In genomic region chr6:105793132-105793531, GRCh38 we compare ENCODE assay signal across 10 cellular contexts.
DNase-seq lines count a peak whose midpoint lies in the region; ATAC-seq and TF ChIP-seq lines count a peak whose summit lies in the region.
"Had no signal": no experiment of that assay in that cellular context is flagged by ENCODE, and none has a peak within 500 bp of the region (broad histone marks: within the 10 kb centered on the region; RNA-seq: fewer than 3 reads in every experiment).

No MANE protein-coding gene starts in this region.

- H3K27me3 Mint-ChIP-seq in WTC11 (ENCODE audit: low read depth), result no peaks in the 10 kb centered on the region; the same call in 1 of the 2 replicates

- DNase-seq in DND-41 (peak; percentile 48), SKM-1 (lab: John Stamatoyannopoulos, UW; ENCODE audit: unreplicated experiment) (peak; percentile 88), left colon (no peak), WTC11 (ENCODE audit: low spot score) (no peak), NCI-H1694 treated with DMSO at 0.1 percent for 48 hours (lab: John Stamatoyannopoulos, UW) (no peak)
- no peak for DNase-seq in stimulated activated effector memory CD8-positive, alpha-beta T cell treated with anti-CD3 and anti-CD28 coated beads, Interleukin-12 subunit alpha, Interleukin-12 subunit beta, amount 100 ng/mL, for 72 hours (ENCODE audit: low spot score in 2 of 2)
- DNase-seq: activated CD8-positive, alpha-beta memory T cell treated with anti-CD3 and anti-CD28 coated beads, Interleukin-2, amount 50 U/mL, for 4 hours had no signal

- H3K79me2 ChIP-seq in DND-41 (ENCODE audit: insufficient read depth, low read length), result no peaks in the 10 kb centered on the region
- H3K79me2 ChIP-seq: parathyroid adenoma had no signal

- intact Hi-C loops in left colon (cut with DNase I, micrococcal nuclease), result no loop called here

- no peaks in the 10 kb centered on the region for H4K20me1 ChIP-seq in DND-41 (ENCODE audit: insufficient read depth, low read length)

- H3K27ac Mint-ChIP-seq in WTC11, result no peak overlapping the region
- H3K27ac Mint-ChIP-seq in stimulated activated effector memory CD8-positive, alpha-beta T cell treated with anti-CD3 and anti-CD28 coated beads, Interleukin-12 subunit alpha, Interleukin-12 subunit beta, amount 100 ng/mL, for 72 hours, result no peak overlapping the region

- H3K9me3 ChIP-seq in DND-41 (ENCODE audit: insufficient read depth, low read length, severe bottlenecking) (no peaks in the 10 kb centered on the region), HEK293 (ENCODE audit: control insufficient read depth, insufficient read depth, low read depth, low read length) (no peaks in the 10 kb centered on the region)

- H3K4me3 ChIP-seq in DND-41 (ENCODE audit: low read depth in 1 of 2, low read length in 2 of 2) (no peak overlapping the region), HEK293 (ENCODE audit: low read depth, low read length) (no peak overlapping the region)

- H3K27ac ChIP-seq in DND-41 (ENCODE audit: low read length), result no peak overlapping the region
- H3K27ac ChIP-seq in HEK293 (ENCODE audit: extremely low read depth, low read depth, low read length), result no peak overlapping the region
- H3K27ac ChIP-seq: parathyroid adenoma had no signal

- ATAC-seq in DND-41 (ENCODE audit: insufficient read depth, low read depth), result peak; percentile 85
- ATAC-seq in left colon, result peak; percentile 55
- no peak; the same call in 1 of the 2 replicates for ATAC-seq in WTC11
- no peak for ATAC-seq in GM18907 (IDR thresholded peaks at IDR 0.05; ENCODE audit: unreplicated experiment)
- ATAC-seq in stimulated activated effector memory CD8-positive, alpha-beta T cell treated with anti-CD3 and anti-CD28 coated beads, Interleukin-12 subunit alpha, Interleukin-12 subunit beta, amount 100 ng/mL, for 72 hours, result no peak

- CTCF ChIA-PET in HEK293 (lab: Yijun Ruan, JAX) (interaction anchor here (0.6 kb wide), 1 partner anchor 294 kb away, joined by 3 read pairs; no protein-coding TSS in a partner anchor), WTC11 (lab: Charles Lee) (no interaction called here)

- no peak overlapping the region for H3K4me3 Mint-ChIP-seq in WTC11
- no peak overlapping the region for H3K4me3 Mint-ChIP-seq in stimulated activated effector memory CD8-positive, alpha-beta T cell treated with anti-CD3 and anti-CD28 coated beads, Interleukin-12 subunit alpha, Interleukin-12 subunit beta, amount 100 ng/mL, for 72 hours

- peaks cover 10% of the 10 kb centered on the region for H3K4me1 Mint-ChIP-seq in WTC11
- H3K4me1 Mint-ChIP-seq in stimulated activated effector memory CD8-positive, alpha-beta T cell treated with anti-CD3 and anti-CD28 coated beads, Interleukin-12 subunit alpha, Interleukin-12 subunit beta, amount 100 ng/mL, for 72 hours, result peaks cover 58% of the 10 kb centered on the region

- no peaks in the 10 kb centered on the region for H3K27me3 ChIP-seq in DND-41 (ENCODE audit: insufficient read depth, low read length, poor library complexity)

- no peak overlapping the region; the same call in 1 of the 2 replicates for H2AFZ ChIP-seq in DND-41 (ENCODE audit: low read depth, low read length)
- H2AFZ ChIP-seq: parathyroid adenoma had no signal

- TF ChIP-seq CTCF in DND-41 (IDR thresholded peaks at IDR 0.05; ENCODE audit: borderline replicate concordance, extremely low read depth, low read length, poor library complexity, severe bottlenecking), result peak; percentile 66
- 0 out of 2 replicates have a peak, but pooled peaks have one; percentile 8 for TF ChIP-seq CTCF in HEK293 (tag by site-specific recombination; IDR thresholded peaks at IDR 0.05)
- TF ChIP-seq CTCF in WTC11 (IDR thresholded peaks at IDR 0.05), result no peak

- no peak overlapping the region for H3K9ac ChIP-seq in DND-41 (ENCODE audit: low read depth, low read length)
- H3K9ac ChIP-seq: parathyroid adenoma had no signal

- POLR2A ChIA-PET in HEK293 (lab: Yijun Ruan, JAX), result no interaction called here
- POLR2A ChIA-PET in WTC11 (lab: Charles Lee), result no interaction called here

- H3K4me1 ChIP-seq in DND-41 (ENCODE audit: insufficient read depth, low read length), result peaks cover 26% of the 10 kb centered on the region
- H3K4me1 ChIP-seq in HEK293 (ENCODE audit: control insufficient read depth, insufficient read depth, low read length), result no peaks in the 10 kb centered on the region

- H3K36me3 Mint-ChIP-seq in WTC11, result no peaks in the 10 kb centered on the region
- H3K36me3 Mint-ChIP-seq in stimulated activated effector memory CD8-positive, alpha-beta T cell treated with anti-CD3 and anti-CD28 coated beads, Interleukin-12 subunit alpha, Interleukin-12 subunit beta, amount 100 ng/mL, for 72 hours, result no peaks in the 10 kb centered on the region

- H3K9me3 Mint-ChIP-seq in WTC11, result no peaks in the 10 kb centered on the region
- no peaks in the 10 kb centered on the region for H3K9me3 Mint-ChIP-seq in stimulated activated effector memory CD8-positive, alpha-beta T cell treated with anti-CD3 and anti-CD28 coated beads, Interleukin-12 subunit alpha, Interleukin-12 subunit beta, amount 100 ng/mL, for 72 hours

- no peak overlapping the region for H3K4me2 ChIP-seq in DND-41 (ENCODE audit: insufficient read depth, low read length)

- H3K36me3 ChIP-seq in DND-41 (ENCODE audit: insufficient read depth, low read length) (no peaks in the 10 kb centered on the region), HEK293 (ENCODE audit: control insufficient read depth in 2 of 2, insufficient read depth in 1 of 2, low read length in 2 of 2) (no peaks in the 10 kb centered on the region)

TF ChIP-seq in HEK293, 187 proteins besides CTCF, POLR2A, EP300 and RAD21 (continues in another document):
- no peak for TF ChIP-seq ZNF211 (tag by site-specific recombination; IDR thresholded peaks at IDR 0.05; ENCODE audit: low read depth)
- TF ChIP-seq ZNF645 (tag by site-specific recombination; IDR thresholded peaks at IDR 0.05), result no peak
- no peak for TF ChIP-seq ZNF654 (tag by site-specific recombination; IDR thresholded peaks at IDR 0.05; ENCODE audit: low read depth)
- no peak for TF ChIP-seq FEZF1 (tag by site-specific recombination; IDR thresholded peaks at IDR 0.05)

TF ChIP-seq in WTC11, 78 proteins besides CTCF, POLR2A, EP300 and RAD21:
- TF ChIP-seq ATF3 (CRISPR knock-in tag; conservative IDR thresholded peaks at IDR 0.05), result no peak

Comparison
In these comparisons a context has a peak if more than half of its experiments do, and no peak if none do; other contexts are left out.
1. ATAC-seq: peak in DND-41 (single experiment) and left colon (single experiment); none in WTC11 (single experiment), GM18907 (single experiment) and stimulated activated effector memory CD8-positive, alpha-beta T cell treated with anti-CD3 and anti-CD28 coated beads, Interleukin-12 subunit alpha, Interleukin-12 subunit beta, amount 100 ng/mL, for 72 hours (single experiment).
2. DNase-seq: peak in DND-41 (single experiment) and SKM-1 (single experiment); none in left colon (0 of 2), WTC11 (single experiment), NCI-H1694 treated with DMSO at 0.1 percent for 48 hours (single experiment) and stimulated activated effector memory CD8-positive, alpha-beta T cell treated with anti-CD3 and anti-CD28 coated beads, Interleukin-12 subunit alpha, Interleukin-12 subunit beta, amount 100 ng/mL, for 72 hours (0 of 2).